Comparison of ENCODE assay signal across 8 cellular contexts in genomic region chr7:22082886-22083710, GRCh38.
DNase-seq lines count a peak whose midpoint lies in the region; ATAC-seq and TF ChIP-seq lines count a peak whose summit lies in the region.

No MANE protein-coding gene starts in this region.

- peak overlapping the region in 4 of 7 donors; percentile 19 to 26 (median 22) for H3K27ac Mint-ChIP-seq in CD14-positive monocyte
- peak overlapping the region; percentile 70 for H3K27ac Mint-ChIP-seq in activated CD8-positive, alpha-beta memory T cell treated with anti-CD3 and anti-CD28 coated beads, Interleukin-2, amount 10 ng/mL, durations not matched to agents 7 days and 5 days

- H3K4me3 Mint-ChIP-seq in CD14-positive monocyte = peak overlapping the region; percentile 81 to 90
- H3K4me3 Mint-ChIP-seq in activated CD8-positive, alpha-beta memory T cell treated with anti-CD3 and anti-CD28 coated beads, Interleukin-2, amount 10 ng/mL, durations not matched to agents 7 days and 5 days = peak overlapping the region; percentile 79

- H3K4me1 ChIP-seq in endocrine pancreas (ENCODE audit: control insufficient read depth, insufficient read depth, low read length) (peaks cover 4% of the 10 kb centered on the region), mesodermal cell (ENCODE audit: control insufficient read depth, insufficient read depth, low read length, poor library complexity, severe bottlenecking) (no peaks in the 10 kb centered on the region)

- peak; percentile 97 for ATAC-seq in GM19395 (IDR thresholded peaks at IDR 0.05; ENCODE audit: unreplicated experiment)
- peak; percentile 99 for ATAC-seq in HG03521 (IDR thresholded peaks at IDR 0.05; ENCODE audit: unreplicated experiment)
- ATAC-seq in activated CD8-positive, alpha-beta memory T cell treated with anti-CD3 and anti-CD28 coated beads, Interleukin-2, amount 10 ng/mL, durations not matched to agents 7 days and 5 days = peak; percentile 98

- peak overlapping the region; percentile 94 for H3K4me3 ChIP-seq in endocrine pancreas (ENCODE audit: control insufficient read depth, insufficient read depth, low read length)
- H3K4me3 ChIP-seq in mesodermal cell (ENCODE audit: extremely low read depth, insufficient read depth, low read length, poor library complexity, severe bottlenecking) = peak overlapping the region; percentile 52

- peak overlapping the region; percentile 66 for H3K27ac ChIP-seq in mesodermal cell (ENCODE audit: low read depth, low read length, severe bottlenecking)

- intact Hi-C loops in CD14-positive monocyte (cut with micrococcal nuclease) = no loop called here

- H3K9me3 ChIP-seq in endocrine pancreas (ENCODE audit: control insufficient read depth, low read length) = no peaks in the 10 kb centered on the region
- no peaks in the 10 kb centered on the region for H3K9me3 ChIP-seq in mesodermal cell (ENCODE audit: control insufficient read depth, low read length)

- TF ChIP-seq CTCF in CD14-positive monocyte (IDR thresholded peaks at IDR 0.05) = peak; percentile 94

- H3K4me1 Mint-ChIP-seq in CD14-positive monocyte = peaks cover 16% of the 10 kb centered on the region
- H3K4me1 Mint-ChIP-seq in activated CD8-positive, alpha-beta memory T cell treated with anti-CD3 and anti-CD28 coated beads, Interleukin-2, amount 10 ng/mL, durations not matched to agents 7 days and 5 days = peaks cover 17% of the 10 kb centered on the region

- no peaks in the 10 kb centered on the region for H3K27me3 ChIP-seq in endocrine pancreas (ENCODE audit: control insufficient read depth, insufficient read depth, low read length)

- peaks cover 0 to 11% (median 6%) of the 10 kb centered on the region in 7 donors for H3K9me3 Mint-ChIP-seq in CD14-positive monocyte
- peaks cover 3% of the 10 kb centered on the region for H3K9me3 Mint-ChIP-seq in activated CD8-positive, alpha-beta memory T cell treated with anti-CD3 and anti-CD28 coated beads, Interleukin-2, amount 10 ng/mL, durations not matched to agents 7 days and 5 days (ENCODE audit: low read depth)

- H3K27me3 Mint-ChIP-seq in CD14-positive monocyte (ENCODE audit: low read depth in 3 of 3) = peaks cover 8 to 24% (median 13%) of the 10 kb centered on the region in 3 donors
- H3K27me3 Mint-ChIP-seq in activated CD8-positive, alpha-beta memory T cell treated with anti-CD3 and anti-CD28 coated beads, Interleukin-2, amount 10 ng/mL, durations not matched to agents 7 days and 5 days = peaks cover 59% of the 10 kb centered on the region

- H3K9ac ChIP-seq in endocrine pancreas (ENCODE audit: control insufficient read depth, insufficient read depth, low read length) = peak overlapping the region; percentile 90

- H3K36me3 Mint-ChIP-seq in CD14-positive monocyte = no peaks in the 10 kb centered on the region
- H3K36me3 Mint-ChIP-seq in activated CD8-positive, alpha-beta memory T cell treated with anti-CD3 and anti-CD28 coated beads, Interleukin-2, amount 10 ng/mL, durations not matched to agents 7 days and 5 days = no peaks in the 10 kb centered on the region

- WGBS in mesodermal cell (ENCODE audit: insufficient coverage in 2 of 2), 2 experiments = 1 to 2% methylated on average over 39 to 42 of the region's 55 CpGs

- H3K36me3 ChIP-seq in endocrine pancreas (ENCODE audit: control insufficient read depth, insufficient read depth, low read length) (no peaks in the 10 kb centered on the region), mesodermal cell (ENCODE audit: control insufficient read depth, insufficient read depth, low read length) (no peaks in the 10 kb centered on the region)

- CTCF ChIA-PET in activated CD8-positive, alpha-beta memory T cell treated with anti-CD3 and anti-CD28 coated beads, Interleukin-2, amount 10 ng/mL, durations not matched to agents 7 days and 5 days (lab: Charles Lee) = interaction anchor here (0.8 to 3.0 kb wide), 24 partner anchors 9 to 829 kb away, joined by 3 to 19 read pairs (median 4); no protein-coding TSS in a partner anchor

- DNase-seq in CD14-positive monocyte (ENCODE audit: low spot score) (peak; percentile 69), NCI-H774 (lab: John Stamatoyannopoulos, UW) (peak; percentile 87)
- peak; percentile 87 for DNase-seq in activated CD8-positive, alpha-beta memory T cell treated with anti-CD3 and anti-CD28 coated beads, Interleukin-2, amount 10 ng/mL, durations not matched to agents 7 days and 5 days
- DNase-seq in stimulated activated CD8-positive, alpha-beta memory T cell treated with anti-CD3 and anti-CD28 coated beads, Interleukin-15, amount 100 ng/mL, for 1 hour (ENCODE audit: low read depth) = peak; percentile 69

Comparison
In these comparisons a context has a peak if more than half of its experiments do, and no peak if none do; other contexts are left out.
1. Peak in every context shown above with its lines: DNase-seq, ATAC-seq, H3K4me3 ChIP-seq and H3K27ac ChIP-seq.